In genomic region chr20:63573739-63574131, GRCh38 we compare ENCODE assay signal across 8 cellular contexts. TPM values are rescaled to one million over a fixed set of nuclear protein-coding genes. Genes with fewer than 3 reads are reported as not detected.
DNase-seq lines count a peak whose midpoint lies in the region; ATAC-seq and TF ChIP-seq lines count a peak whose summit lies in the region.

No MANE protein-coding gene starts in this region.

- peak overlapping the region; percentile 74 to 93 (median 87) for H3K4me3 Mint-ChIP-seq in naive B cell

- H3K36me3 Mint-ChIP-seq in naive B cell: no peaks in the 10 kb centered on the region

- intact Hi-C loops in posterior cingulate gyrus (cut with DNase I): no loop called here

- H3K27ac ChIP-seq in duodenal mucosa (ENCODE audit: low read depth, low read length): no peak overlapping the region

- no peaks in the 10 kb centered on the region for H3K9me3 Mint-ChIP-seq in naive B cell

- peaks cover 11 to 26% of the 10 kb centered on the region in 2 donors for H3K4me1 ChIP-seq in duodenal mucosa (ENCODE audit: control insufficient read depth in 1 of 2, insufficient read depth in 2 of 2, low read length in 2 of 2)

- H3K9me3 ChIP-seq in MG63 (no peaks in the 10 kb centered on the region), duodenal mucosa (ENCODE audit: control insufficient read depth in 1 of 2, low read length in 2 of 2) (no peaks in the 10 kb centered on the region)

- H3K9ac ChIP-seq in duodenal mucosa (ENCODE audit: low read depth in 1 of 2, low read length in 2 of 2): peak overlapping the region; percentile 84 to 89

- DNase-seq in AG09309 (ENCODE audit: low read depth): no peak
- DNase-seq in MG63: no peak
- no peak for DNase-seq in naive B cell
- DNase-seq in posterior cingulate gyrus: no peak
- no peak for DNase-seq in ureter (ENCODE audit: low spot score)
- DNase-seq in stimulated activated CD4-positive, alpha-beta T cell treated with anti-CD3 and anti-CD28 coated beads, Interleukin-2, amount 100 ng/mL, for 48 hours: no peak

- peaks cover 13 to 19% (median 18%) of the 10 kb centered on the region in 3 donors for H3K4me1 Mint-ChIP-seq in naive B cell

- H3K27ac Mint-ChIP-seq in naive B cell: peak overlapping the region in 5 of 6 donors; percentile 44 to 96 (median 88)

- H3K27me3 ChIP-seq in MG63 (no peaks in the 10 kb centered on the region), duodenal mucosa (ENCODE audit: control insufficient read depth in 1 of 2, insufficient read depth in 2 of 2, low read length in 2 of 2) (peaks cover 14 to 15% of the 10 kb centered on the region in 2 donors)

- H3K27me3 Mint-ChIP-seq in naive B cell: no peaks in the 10 kb centered on the region

- ATAC-seq in naive B cell (ENCODE audit: low read depth in 2 of 2) (peak; percentile 22 to 44), GM18873 (IDR thresholded peaks at IDR 0.05; ENCODE audit: low FRiP score, unreplicated experiment) (no peak)

- H3K36me3 ChIP-seq in MG63 (peaks cover 22% of the 10 kb centered on the region), duodenal mucosa (ENCODE audit: control insufficient read depth in 1 of 2, insufficient read depth in 2 of 2, low read length in 2 of 2) (no peaks in the 10 kb centered on the region)

- TF ChIP-seq CTCF in AG09309 (IDR thresholded peaks at IDR 0.05; ENCODE audit: control insufficient read depth, insufficient read depth, low read depth, low read length, missing control alignments): no peak

- H3K4me3 ChIP-seq in AG09309 (ENCODE audit: control insufficient read depth, low read depth, low read length): peak overlapping the region; percentile 78
- H3K4me3 ChIP-seq in MG63: peak overlapping the region; percentile 72
- H3K4me3 ChIP-seq in duodenal mucosa (ENCODE audit: low read depth in 1 of 2, low read length in 2 of 2): peak overlapping the region; percentile 78 to 84

RNA-seq across cellular contexts. Expression of gene HELZ2, which starts 0.3 kb away (rescaled TPM):
- 26.4 and 34.4 TPM in 2 replicates for total RNA-seq in MG63 (2014; rRNA removed; shearing (Covaris generic); ENCODE audit: low replicate concordance)
- polyA plus RNA-seq in naive B cell (ENCODE audit: low read depth in 6 of 6): 10 to 100 TPM in 3 of 6 donors, 1 to 10 TPM in 3; 2.5 to 11.6 (median 9.3) TPM
- 35.6 TPM for total RNA-seq in ureter

RNA-seq across cellular contexts. Expression of gene FNDC11, which starts 19.8 kb away (rescaled TPM):
- total RNA-seq in MG63 (2014; rRNA removed; shearing (Covaris generic); ENCODE audit: low replicate concordance): not detected in 2 replicates
- 1 to 10 TPM in 5 of 6 donors, under 1 TPM in 1; 0.08 to 5.2 (median 1.8) TPM for polyA plus RNA-seq in naive B cell (ENCODE audit: low read depth in 6 of 6)
- 1.6 TPM for total RNA-seq in ureter

RNA-seq across cellular contexts. Expression of gene SRMS, which starts 26.2 kb away (rescaled TPM):
- total RNA-seq in MG63 (2014; rRNA removed; shearing (Covaris generic); ENCODE audit: low replicate concordance): not detected in 2 replicates
- not detected for polyA plus RNA-seq in naive B cell (ENCODE audit: low read depth in 6 of 6)
- 0.26 TPM for total RNA-seq in ureter

RNA-seq across cellular contexts. Expression of gene PTK6, which starts 36.6 kb away (rescaled TPM):
- total RNA-seq in MG63 (2014; rRNA removed; shearing (Covaris generic); ENCODE audit: low replicate concordance): 0.23 and 8.0 TPM in 2 replicates
- 1 to 10 TPM in 1 of 6 donors, under 1 TPM in 5; 0.10 to 1.3 (median 0.51) TPM for polyA plus RNA-seq in naive B cell (ENCODE audit: low read depth in 6 of 6)
- total RNA-seq in ureter: 55.1 TPM

RNA-seq across cellular contexts. Expression of gene GMEB2, which starts 53.2 kb away (rescaled TPM):
- 27.7 and 33.2 TPM in 2 replicates for total RNA-seq in MG63 (2014; rRNA removed; shearing (Covaris generic); ENCODE audit: low replicate concordance)
- polyA plus RNA-seq in naive B cell (ENCODE audit: low read depth in 6 of 6): 10 to 100 TPM in 1 of 6 donors, 1 to 10 TPM in 5; 3.1 to 16.0 (median 8.6) TPM
- total RNA-seq in ureter: 13.3 TPM
